Comparison of ENCODE assay signal across 8 cellular contexts in genomic region chr20:49669601-49670189, GRCh38. TPM values are rescaled to one million over a fixed set of nuclear protein-coding genes. Genes with fewer than 3 reads are reported as not detected.
DNase-seq lines count a peak whose midpoint lies in the region; ATAC-seq lines count a peak whose summit lies in the region.

No MANE protein-coding gene starts in this region.

- ATAC-seq in GM18499 (IDR thresholded peaks at IDR 0.05; ENCODE audit: insufficient read depth, unreplicated experiment) (peak; percentile 45), GM21717 (IDR thresholded peaks at IDR 0.05; ENCODE audit: unreplicated experiment) (peak; percentile 57), esophagus mucosa (no peak)

- no peak overlapping the region for H2BK120ac ChIP-seq in mesenchymal stem cell (ENCODE audit: low read depth, low read length)

- H4K8ac ChIP-seq in mesenchymal stem cell (ENCODE audit: low read length) = no peak overlapping the region

- H3K4ac ChIP-seq in mesenchymal stem cell (ENCODE audit: low read depth in 1 of 2, low read length in 2 of 2) = no peak overlapping the region

- H3K79me1 ChIP-seq in mesenchymal stem cell (replicated peaks; ENCODE audit: low read length, poor library complexity, severe bottlenecking) = peaks cover 1% of the 10 kb centered on the region

- H3K23ac ChIP-seq in mesenchymal stem cell (ENCODE audit: low read length in 2 of 2) = no peak overlapping the region

- H3K4me1 ChIP-seq in mesenchymal stem cell (ENCODE audit: control insufficient read depth, insufficient read depth, low read depth, low read length) = peaks cover 17% of the 10 kb centered on the region

- peak overlapping the region; percentile 34 for H3K4me2 ChIP-seq in mesenchymal stem cell (ENCODE audit: low read length, poor library complexity, severe bottlenecking)

- H4K91ac ChIP-seq in mesenchymal stem cell (ENCODE audit: low read length) = no peak overlapping the region

- H3K9ac ChIP-seq in mesenchymal stem cell (ENCODE audit: low read length) = peak overlapping the region; percentile 33

- no peak overlapping the region for H2AK5ac ChIP-seq in mesenchymal stem cell (ENCODE audit: low read length, severe bottlenecking)

- no peaks in the 10 kb centered on the region for H3K36me3 ChIP-seq in mesenchymal stem cell (ENCODE audit: control insufficient read depth in 1 of 2, insufficient read depth in 2 of 2, low read depth in 1 of 2, low read length in 2 of 2)

- no peak overlapping the region for H2AFZ ChIP-seq in mesenchymal stem cell (ENCODE audit: low read depth, low read length)

- 91% methylated on average over 4 of the region's 7 CpGs for WGBS in mesenchymal stem cell

- no peak overlapping the region for H2BK5ac ChIP-seq in mesenchymal stem cell (ENCODE audit: low read depth, low read length, poor library complexity, severe bottlenecking)

- H2BK12ac ChIP-seq in mesenchymal stem cell (ENCODE audit: low read length in 2 of 2) = no peak overlapping the region

- peak overlapping the region in 1 of 2 experiments; percentile 21 for H3K4me3 ChIP-seq in mesenchymal stem cell (ENCODE audit: insufficient read depth in 1 of 2, low read depth in 1 of 2, low read length in 2 of 2)

- no peak overlapping the region for H2BK15ac ChIP-seq in mesenchymal stem cell (ENCODE audit: low read depth, poor library complexity, severe bottlenecking)

- no peak overlapping the region for H3K14ac ChIP-seq in mesenchymal stem cell (ENCODE audit: low read length in 2 of 2)

- DNase-seq in NAMALWA (ENCODE audit: low spot score) (peak; percentile 61), mesenchymal stem cell (no peak), NCI-H345 (lab: John Stamatoyannopoulos, UW) (no peak), GOT3 (lab: John Stamatoyannopoulos, UW) (no peak), epidermal melanocyte (ENCODE audit: insufficient read length, low spot score) (no peak)

- H3K18ac ChIP-seq in mesenchymal stem cell (ENCODE audit: low read depth in 1 of 2, low read length in 2 of 2) = no peak overlapping the region

- H3K27ac ChIP-seq in mesenchymal stem cell (ENCODE audit: low read length, poor library complexity, severe bottlenecking) = peak overlapping the region; percentile 75

- H3K9me3 ChIP-seq in mesenchymal stem cell (ENCODE audit: control insufficient read depth, low read length) = no peaks in the 10 kb centered on the region

- H3K27me3 ChIP-seq in mesenchymal stem cell (ENCODE audit: control insufficient read depth in 1 of 2, insufficient read depth in 1 of 2, low read length in 2 of 2) = no peaks in the 10 kb centered on the region

RNA-seq across cellular contexts. Expression of gene B4GALT5, which starts 44.0 kb away (rescaled TPM):
- 31.5 TPM for polyA plus RNA-seq in mesenchymal stem cell (2013, experiment 1 of 2)
- 32.4 TPM for polyA plus RNA-seq in mesenchymal stem cell (2013, experiment 2 of 2)
- total RNA-seq in esophagus mucosa = 31.3 TPM
